ENCODE assay signal across 8 cellular contexts in the genomic region with DNA sequence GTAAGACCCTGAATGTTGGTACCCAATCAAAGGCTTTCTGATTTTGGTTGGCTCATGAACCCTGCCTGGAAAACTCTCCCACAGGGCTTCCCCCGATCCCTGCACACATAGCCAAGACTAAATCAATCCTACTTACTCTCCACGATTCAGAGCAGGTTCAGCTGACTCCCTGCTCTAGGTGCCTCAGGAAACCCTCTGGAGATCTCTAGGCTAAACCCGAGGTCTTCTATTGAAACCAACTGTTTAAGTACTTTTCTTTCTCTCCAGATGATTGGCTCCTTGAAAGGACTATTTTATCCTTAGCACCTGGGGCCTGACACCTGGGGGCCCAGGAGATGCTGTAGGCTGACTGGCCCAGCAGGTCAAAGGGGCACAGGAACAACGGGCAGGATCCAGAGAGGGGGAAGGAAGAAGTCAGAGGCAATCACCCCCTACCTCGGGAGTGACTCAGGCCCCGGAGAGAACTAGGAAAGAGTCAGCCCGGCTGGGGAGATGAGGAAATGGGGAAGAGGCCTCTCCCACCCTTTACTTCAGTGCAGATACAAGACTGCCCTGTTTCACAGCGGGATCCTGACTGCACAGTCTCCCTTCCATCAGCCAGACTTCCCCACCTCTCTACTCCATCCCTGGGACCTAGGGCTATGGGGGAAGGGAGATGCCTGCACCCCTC. TPM values are rescaled to one million over a fixed set of nuclear protein-coding genes. Genes with fewer than 3 reads are reported as not detected.
DNase-seq lines count a peak whose midpoint lies in the region; ATAC-seq, FAIRE-seq and TF ChIP-seq lines count a peak whose summit lies in the region.

No MANE protein-coding gene starts in this region.

- ATAC-seq in mucosa of descending colon: no peak

- intact Hi-C loops in mucosa of descending colon (cut with DNase I, micrococcal nuclease): no loop called here

- peaks cover 11% of the 10 kb centered on the region for H3K36me3 ChIP-seq in bronchial epithelial cell (ENCODE audit: control insufficient read depth, insufficient read depth, low read length)
- H3K36me3 ChIP-seq in mucosa of descending colon (ENCODE audit: low read depth): peaks cover 4% of the 10 kb centered on the region

- H3K27me3 ChIP-seq in bronchial epithelial cell (ENCODE audit: control insufficient read depth, insufficient read depth, low read length) (no peaks in the 10 kb centered on the region), mononuclear cell (ENCODE audit: insufficient read depth, low read length) (no peaks in the 10 kb centered on the region)

- H3K4me3 ChIP-seq in bronchial epithelial cell (ENCODE audit: low read depth, low read length) (peak overlapping the region; percentile 66), mononuclear cell (ENCODE audit: low read length) (peak overlapping the region; percentile 58), mucosa of descending colon (no peak overlapping the region)

- H3K9me3 ChIP-seq in mononuclear cell (ENCODE audit: low read depth, low read length) (no peaks in the 10 kb centered on the region), mucosa of descending colon (no peaks in the 10 kb centered on the region)

- no peak for FAIRE-seq in bronchial epithelial cell (lab: Jason Lieb, UNC)

- TF ChIP-seq CTCF in bronchial epithelial cell (IDR thresholded peaks at IDR 0.05; ENCODE audit: insufficient read depth, low read length, severe bottlenecking) (no peak), mucosa of descending colon (IDR thresholded peaks at IDR 0.05) (no peak)

- H3K4me1 ChIP-seq in mononuclear cell (ENCODE audit: insufficient read depth, low read length) (peaks cover 39% of the 10 kb centered on the region), mucosa of descending colon (ENCODE audit: low read depth) (peaks cover 16% of the 10 kb centered on the region)

- DNase-seq in GDM1 (lab: John Stamatoyannopoulos, UW): peak; percentile 26
- DNase-seq in MV-4-11 (lab: John Stamatoyannopoulos, UW): peak; percentile 72
- peak; percentile 62 for DNase-seq in bronchial epithelial cell (ENCODE audit: low read depth)
- no peak for DNase-seq in activated effector memory CD4-positive, alpha-beta T cell treated with Interleukin-2 at 50 U/mL for 16 hours
- no peak for DNase-seq in mucosa of descending colon
- DNase-seq in stimulated activated CD4-positive, alpha-beta T cell treated with anti-CD3 and anti-CD28 coated beads, Interleukin-4, amount 100 ng/mL, for 24 hours: no peak
- no peak for DNase-seq in activated gamma-delta T cell treated with Interleukin-2 at 50 U/mL for 16 hours

RNA-seq across cellular contexts. Expression of a gene that starts 2.0 kb away (rescaled TPM):
- total RNA-seq in bronchial epithelial cell (13.7 and 15.6 TPM in 2 replicates), mononuclear cell (12.0 TPM), mucosa of descending colon (10 to 100 TPM; 46.4 to 48.8 (median 47.5) TPM)

RNA-seq across cellular contexts. Expression of a gene that starts 6.3 kb away (rescaled TPM):
- not detected in 2 replicates for total RNA-seq in bronchial epithelial cell
- total RNA-seq in mononuclear cell: 2.1 TPM
- total RNA-seq in mucosa of descending colon: 1 to 10 TPM in 2 of 3 donors, not detected in 1; 1.1 to 1.6 TPM

RNA-seq across cellular contexts. Expression of a gene that starts 13.1 kb away (rescaled TPM):
- 37.6 and 39.8 TPM in 2 replicates for total RNA-seq in bronchial epithelial cell
- total RNA-seq in mononuclear cell: 21.5 TPM
- total RNA-seq in mucosa of descending colon: 10 to 100 TPM; 53.4 to 57.9 (median 53.5) TPM

RNA-seq across cellular contexts. Expression of a gene that starts 14.1 kb away (rescaled TPM):
- total RNA-seq in bronchial epithelial cell (under 0.01 TPM in 1 of 2 replicates, not detected in the other), mononuclear cell (38.7 TPM), mucosa of descending colon (1 to 10 TPM; 5.6 to 6.1 (median 6.0) TPM)

RNA-seq across cellular contexts. Expression of a gene that starts 27.0 kb away (rescaled TPM):
- 11.4 and 12.9 TPM in 2 replicates for total RNA-seq in bronchial epithelial cell
- total RNA-seq in mononuclear cell: 3.8 TPM
- total RNA-seq in mucosa of descending colon: 10 to 100 TPM in 1 of 3 donors, 1 to 10 TPM in 2; 6.5 to 13.7 (median 6.6) TPM

Comparison
In these comparisons a context has a peak if more than half of its experiments do, and no peak if none do; other contexts are left out.
1. DNase-seq: peak in GDM1 (single experiment), MV-4-11 (single experiment) and bronchial epithelial cell (single experiment); none in activated effector memory CD4-positive, alpha-beta T cell treated with Interleukin-2 at 50 U/mL for 16 hours (single experiment), mucosa of descending colon (0 of 3), stimulated activated CD4-positive, alpha-beta T cell treated with anti-CD3 and anti-CD28 coated beads, Interleukin-4, amount 100 ng/mL, for 24 hours (single experiment) and activated gamma-delta T cell treated with Interleukin-2 at 50 U/mL for 16 hours (single experiment).